In genomic region chr15:51825701-51826100, GRCh38 we compare ENCODE assay signal across 14 cellular contexts. TPM values are rescaled to one million over a fixed set of nuclear protein-coding genes. Genes with fewer than 3 reads are reported as not detected.
DNase-seq lines count a peak whose midpoint lies in the region; ATAC-seq and TF ChIP-seq lines count a peak whose summit lies in the region.
"Had no signal": no experiment of that assay in that cellular context is flagged by ENCODE, and none has a peak within 500 bp of the region (broad histone marks: within the 10 kb centered on the region; RNA-seq: fewer than 3 reads in every experiment).

No MANE protein-coding gene starts in this region.

- H4K20me1 ChIP-seq in hepatocyte (ENCODE audit: insufficient read depth, poor library complexity, severe bottlenecking): peaks cover 1% of the 10 kb centered on the region

- no peak overlapping the region for H3K4me3 Mint-ChIP-seq in activated T-helper 1 cell treated with anti-CD3 and anti-CD28 coated beads, Interleukin-12 subunit alpha, Interleukin-12 subunit beta, Interleukin-2, Interleukin-4 antibody, amounts not matched to agents 30 ng/mL and 10 ng/mL and 1 ng/mL, durations not matched to agents 14 hours and 24 hours and 36 hours
- H3K4me3 Mint-ChIP-seq in progenitor cell of endocrine pancreas (ENCODE audit: low read depth): no peak overlapping the region
- H3K4me3 Mint-ChIP-seq: H9 had no signal

- H3K9me3 Mint-ChIP-seq in activated T-helper 1 cell treated with anti-CD3 and anti-CD28 coated beads, Interleukin-12 subunit alpha, Interleukin-12 subunit beta, Interleukin-2, Interleukin-4 antibody, amounts not matched to agents 30 ng/mL and 10 ng/mL and 1 ng/mL, durations not matched to agents 14 hours and 24 hours and 36 hours: peaks cover 11% of the 10 kb centered on the region
- peaks cover 7% of the 10 kb centered on the region for H3K9me3 Mint-ChIP-seq in progenitor cell of endocrine pancreas (ENCODE audit: low read depth)

- H2AFZ ChIP-seq in ACC112 (ENCODE audit: low read length, unreplicated experiment) (peak overlapping the region; percentile 10), hepatocyte (no peak overlapping the region)

- H3K36me3 Mint-ChIP-seq in activated T-helper 1 cell treated with anti-CD3 and anti-CD28 coated beads, Interleukin-12 subunit alpha, Interleukin-12 subunit beta, Interleukin-2, Interleukin-4 antibody, amounts not matched to agents 30 ng/mL and 10 ng/mL and 1 ng/mL, durations not matched to agents 14 hours and 24 hours and 36 hours (ENCODE audit: low read depth): peaks cover 3% of the 10 kb centered on the region
- H3K36me3 Mint-ChIP-seq in progenitor cell of endocrine pancreas (ENCODE audit: insufficient read depth): peaks cover 4% of the 10 kb centered on the region
- H3K36me3 Mint-ChIP-seq: CD4-positive, CD25-positive, alpha-beta regulatory T cell had no signal

- H3K79me2 ChIP-seq in ACC112 (ENCODE audit: control insufficient read depth, insufficient read depth, low read length, unreplicated experiment) (peaks cover 15% of the 10 kb centered on the region), hepatocyte (peaks cover 8% of the 10 kb centered on the region)

- peaks cover 7% of the 10 kb centered on the region for H3K9me3 ChIP-seq in RWPE2 (ENCODE audit: severe bottlenecking)
- H3K9me3 ChIP-seq in hepatocyte (ENCODE audit: low read depth): no peaks in the 10 kb centered on the region

- no peak overlapping the region for H3K27ac Mint-ChIP-seq in activated T-helper 1 cell treated with anti-CD3 and anti-CD28 coated beads, Interleukin-12 subunit alpha, Interleukin-12 subunit beta, Interleukin-2, Interleukin-4 antibody, amounts not matched to agents 30 ng/mL and 10 ng/mL and 1 ng/mL, durations not matched to agents 14 hours and 24 hours and 36 hours
- H3K27ac Mint-ChIP-seq in progenitor cell of endocrine pancreas: no peak overlapping the region
- H3K27ac Mint-ChIP-seq: H9 had no signal

- H3K4me1 ChIP-seq in ACC112 (ENCODE audit: control insufficient read depth, insufficient read depth, low read length, unreplicated experiment): peaks cover 9% of the 10 kb centered on the region
- peaks cover 24% of the 10 kb centered on the region for H3K4me1 ChIP-seq in RWPE2 (ENCODE audit: insufficient read depth, poor library complexity, severe bottlenecking)
- no peaks in the 10 kb centered on the region for H3K4me1 ChIP-seq in hepatocyte (ENCODE audit: insufficient read depth)
- H3K4me1 ChIP-seq: BE2C, Caco-2 had no signal

- no peak overlapping the region for H3K4me2 ChIP-seq in hepatocyte

- peak; percentile 62 for DNase-seq in M059J (ENCODE audit: low read depth)
- DNase-seq in RWPE2 (ENCODE audit: low spot score): no peak
- no peak for DNase-seq in epithelial cell of prostate (ENCODE audit: low read depth, low spot score)
- DNase-seq in activated T-helper 1 cell treated with anti-CD3 and anti-CD28 coated beads, Interleukin-12 subunit alpha, Interleukin-12 subunit beta, Interleukin-2, Interleukin-4 antibody, amounts not matched to agents 30 ng/mL and 10 ng/mL and 1 ng/mL, durations not matched to agents 14 hours and 24 hours and 36 hours (ENCODE audit: low spot score): no peak
- DNase-seq in hepatocyte (ENCODE audit: low spot score): no peak
- DNase-seq in progenitor cell of endocrine pancreas (ENCODE audit: low spot score, unreplicated experiment): no peak
- DNase-seq: ACHN; BE2C; C1 segment of cervical spinal cord; Caco-2; CD4-positive, CD25-positive, alpha-beta regulatory T cell; H9 had no signal

- no peaks in the 10 kb centered on the region for H3K27me3 ChIP-seq in ACC112 (ENCODE audit: insufficient read depth, low read length)
- no peaks in the 10 kb centered on the region for H3K27me3 ChIP-seq in RWPE2 (ENCODE audit: insufficient read depth, poor library complexity, severe bottlenecking)
- H3K27me3 ChIP-seq in hepatocyte: no peaks in the 10 kb centered on the region
- H3K27me3 ChIP-seq: BE2C had no signal

- 79% methylated on average over 3 of the region's 3 CpGs for WGBS in hepatocyte (ENCODE audit: low lambda C conversion rate, missing lambda C conversion rate)

- ATAC-seq in RWPE2 (ENCODE audit: low read depth): no peak
- ATAC-seq: HepG2 had no signal

- no peak overlapping the region for H3K27ac ChIP-seq in ACC112 (ENCODE audit: low read depth, low read length)
- H3K27ac ChIP-seq in RWPE2 (ENCODE audit: poor library complexity, severe bottlenecking): peak overlapping the region; percentile 28
- H3K27ac ChIP-seq in epithelial cell of prostate: peak overlapping the region; percentile 11
- no peak overlapping the region for H3K27ac ChIP-seq in hepatocyte

- no peaks in the 10 kb centered on the region for H3K36me3 ChIP-seq in ACC112 (ENCODE audit: insufficient read depth, low read length)
- peaks cover 2% of the 10 kb centered on the region for H3K36me3 ChIP-seq in RWPE2 (ENCODE audit: low read depth)
- no peaks in the 10 kb centered on the region for H3K36me3 ChIP-seq in hepatocyte (replicated peaks; ENCODE audit: insufficient read depth, low read depth)

- intact Hi-C loops in activated T-helper 1 cell treated with anti-CD3 and anti-CD28 coated beads, Interleukin-12 subunit alpha, Interleukin-12 subunit beta, Interleukin-2, Interleukin-4 antibody, amounts not matched to agents 30 ng/mL and 10 ng/mL and 1 ng/mL, durations not matched to agents 14 hours and 24 hours and 36 hours (cut with micrococcal nuclease): loop anchor here (5.0 kb wide), 1 partner anchor 73 kb away; the partner anchor contains the start of gene TMOD2

- H3K9me2 ChIP-seq in hepatocyte (replicated peaks; ENCODE audit: insufficient read depth): no peaks in the 10 kb centered on the region

- no peak overlapping the region for H3K4me3 ChIP-seq in ACC112 (ENCODE audit: low read depth, low read length)
- H3K4me3 ChIP-seq in RWPE2 (ENCODE audit: severe bottlenecking): no peak overlapping the region
- no peak overlapping the region for H3K4me3 ChIP-seq in hepatocyte

- TF ChIP-seq CTCF in RWPE2 (IDR thresholded peaks at IDR 0.05; ENCODE audit: poor library complexity, severe bottlenecking) (no peak), hepatocyte (IDR thresholded peaks at IDR 0.05; ENCODE audit: poor library complexity) (no peak), progenitor cell of endocrine pancreas (IDR thresholded peaks at IDR 0.05; ENCODE audit: unreplicated experiment) (no peak)

- peaks cover 2% of the 10 kb centered on the region for H3K27me3 Mint-ChIP-seq in activated T-helper 1 cell treated with anti-CD3 and anti-CD28 coated beads, Interleukin-12 subunit alpha, Interleukin-12 subunit beta, Interleukin-2, Interleukin-4 antibody, amounts not matched to agents 30 ng/mL and 10 ng/mL and 1 ng/mL, durations not matched to agents 14 hours and 24 hours and 36 hours (ENCODE audit: insufficient read depth)
- no peaks in the 10 kb centered on the region for H3K27me3 Mint-ChIP-seq in progenitor cell of endocrine pancreas

- peaks cover 12% of the 10 kb centered on the region for H3K4me1 Mint-ChIP-seq in activated T-helper 1 cell treated with anti-CD3 and anti-CD28 coated beads, Interleukin-12 subunit alpha, Interleukin-12 subunit beta, Interleukin-2, Interleukin-4 antibody, amounts not matched to agents 30 ng/mL and 10 ng/mL and 1 ng/mL, durations not matched to agents 14 hours and 24 hours and 36 hours (ENCODE audit: low read depth)
- peaks cover 7% of the 10 kb centered on the region for H3K4me1 Mint-ChIP-seq in progenitor cell of endocrine pancreas (ENCODE audit: low read depth)

RNA-seq across cellular contexts. Expression of gene TMOD3, which starts 3.8 kb away (rescaled TPM):
- total RNA-seq in M059J (2014; rRNA removed; shearing (Covaris generic)): 32.3 and 50.0 TPM in 2 replicates
- 59.2 and 60.2 TPM in 2 replicates for total RNA-seq in activated T-helper 1 cell treated with anti-CD3 and anti-CD28 coated beads, Interleukin-12 subunit alpha, Interleukin-12 subunit beta, Interleukin-2, Interleukin-4 antibody, amounts not matched to agents 30 ng/mL and 10 ng/mL and 1 ng/mL, durations not matched to agents 14 hours and 24 hours and 36 hours
- total RNA-seq in hepatocyte (32.5 and 38.3 TPM in 2 replicates), progenitor cell of endocrine pancreas (37.4 and 40.0 TPM in 2 replicates)
- polyA plus RNA-seq in hepatocyte: 26.3 and 27.2 TPM in 2 replicates

Comparison
In these comparisons a context has a peak if more than half of its experiments do, and no peak if none do; other contexts are left out.
1. H3K27ac ChIP-seq: peak in RWPE2 (single experiment) and epithelial cell of prostate (single experiment); none in ACC112 (single experiment) and hepatocyte (single experiment).